ENCODE assay signal across 10 cellular contexts in genomic region chr14:76768671-76769500, GRCh38. TPM values are rescaled to one million over a fixed set of nuclear protein-coding genes. Genes with fewer than 3 reads are reported as not detected.
DNase-seq lines count a peak whose midpoint lies in the region; ATAC-seq and TF ChIP-seq lines count a peak whose summit lies in the region.
"Had no signal": no experiment of that assay in that cellular context is flagged by ENCODE, and none has a peak within 500 bp of the region (broad histone marks: within the 10 kb centered on the region; RNA-seq: fewer than 3 reads in every experiment).

No MANE protein-coding gene starts in this region.

- no peaks in the 10 kb centered on the region for H3K27me3 Mint-ChIP-seq in brain

- peaks cover 47% of the 10 kb centered on the region for H3K4me1 ChIP-seq in mesodermal cell (ENCODE audit: control insufficient read depth, insufficient read depth, low read length, poor library complexity, severe bottlenecking)
- H3K4me1 ChIP-seq in uterus = peaks cover 5 to 19% of the 10 kb centered on the region in 2 donors

- peaks cover 26% of the 10 kb centered on the region for H3K36me3 Mint-ChIP-seq in brain

- H3K27ac Mint-ChIP-seq in brain = peak overlapping the region in 4 of 5 experiments; percentile 78 to 88 (median 82)

- H3K27ac ChIP-seq in mesodermal cell (ENCODE audit: low read depth, low read length, severe bottlenecking) = peak overlapping the region; percentile 55
- peak overlapping the region; percentile 52 to 56 for H3K27ac ChIP-seq in uterus

- intact Hi-C loops in cardiac septum (cut with DNase I) = loop anchor here (5.0 kb wide), 1 partner anchor 52 kb away; no protein-coding TSS in a partner anchor
- intact Hi-C loops in Right ventricle myocardium superior (cut with DNase I) = no loop called here
- intact Hi-C loops in uterus (cut with DNase I; ENCODE audit: low total_unique reads) = no loop called here

- DNase-seq in cardiac septum (ENCODE audit: low spot score) = peak; percentile 69
- DNase-seq in Right ventricle myocardium superior = no peak
- DNase-seq in uterus = no peak
- no peak for DNase-seq in superior temporal gyrus (ENCODE audit: extremely low spot score)
- no peak for DNase-seq in stimulated activated CD4-positive, alpha-beta T cell treated with anti-CD3 and anti-CD28 coated beads, Interleukin-4, amount 100 ng/mL, for 1 hour
- no peak for DNase-seq in middle frontal gyrus (ENCODE audit: extremely low spot score, low spot score)
- DNase-seq: foreskin melanocyte had no signal

- no peak for TF ChIP-seq CTCF in brain (conservative IDR thresholded peaks at IDR 0.05)
- TF ChIP-seq CTCF in uterus (IDR thresholded peaks at IDR 0.05) = no peak

- no peaks in the 10 kb centered on the region for H3K9me3 Mint-ChIP-seq in brain

- peaks cover 73% of the 10 kb centered on the region for H3K4me1 Mint-ChIP-seq in brain

- H3K4me3 Mint-ChIP-seq in brain = no peak overlapping the region

- H3K27me3 ChIP-seq in uterus = no peaks in the 10 kb centered on the region
- H3K27me3 ChIP-seq: pancreas had no signal

- H3K9me3 ChIP-seq in mesodermal cell (ENCODE audit: control insufficient read depth, low read length) = no peaks in the 10 kb centered on the region
- H3K9me3 ChIP-seq in uterus = no peaks in the 10 kb centered on the region
- H3K9me3 ChIP-seq: pancreas had no signal

- H3K4me3 ChIP-seq in mesodermal cell (ENCODE audit: extremely low read depth, insufficient read depth, low read length, poor library complexity, severe bottlenecking) (no peak overlapping the region), uterus (no peak overlapping the region)
- H3K4me3 ChIP-seq: pancreas had no signal

- ATAC-seq in Right ventricle myocardium superior (ENCODE audit: poor library complexity) = no peak

- H3K36me3 ChIP-seq in mesodermal cell (ENCODE audit: control insufficient read depth, insufficient read depth, low read length) = peaks cover 32% of the 10 kb centered on the region
- H3K36me3 ChIP-seq in uterus = no peaks in the 10 kb centered on the region
- H3K36me3 ChIP-seq: pancreas had no signal

- 80 to 96% methylated on average over 6 to 8 of the region's 11 CpGs for WGBS in mesodermal cell (ENCODE audit: insufficient coverage in 2 of 2), 2 experiments

- TF ChIP-seq POLR2A in uterus (IDR thresholded peaks at IDR 0.05) = no peak

RNA-seq across cellular contexts. Expression of gene VASH1, which starts 7.6 kb away (rescaled TPM):
- total RNA-seq in cardiac septum (16.4 TPM), Right ventricle myocardium superior (14.3 TPM), uterus (10 to 100 TPM in 3 of 4 donors, 1 to 10 TPM in 1; 3.6 to 23.4 (median 16.4) TPM)
- polyA plus RNA-seq in brain (ENCODE audit: insufficient read depth, low read depth, low replicate concordance) = 42.7 TPM
- polyA plus RNA-seq in mesodermal cell (2013, experiment 1 of 2) = 78.6 TPM
- polyA plus RNA-seq in mesodermal cell (2013, experiment 2 of 2) = 59.3 TPM

RNA-seq across cellular contexts. Expression of gene ANGEL1, which starts 43.8 kb away (rescaled TPM):
- total RNA-seq in cardiac septum (12.4 TPM), Right ventricle myocardium superior (8.7 TPM), uterus (10 to 100 TPM in 2 of 4 donors, 1 to 10 TPM in 2; 4.1 to 24.4 (median 10.5) TPM)
- 19.3 TPM for polyA plus RNA-seq in brain (ENCODE audit: insufficient read depth, low read depth, low replicate concordance)
- 20.1 TPM for polyA plus RNA-seq in mesodermal cell (2013, experiment 1 of 2)
- 15.6 TPM for polyA plus RNA-seq in mesodermal cell (2013, experiment 2 of 2)

RNA-seq across cellular contexts. Expression of gene LRRC74A, which starts 57.3 kb away (rescaled TPM):
- total RNA-seq in cardiac septum = not detected
- not detected for total RNA-seq in Right ventricle myocardium superior
- not detected for polyA plus RNA-seq in brain (ENCODE audit: insufficient read depth, low read depth, low replicate concordance)
- not detected for polyA plus RNA-seq in mesodermal cell (2013, experiment 1 of 2)
- polyA plus RNA-seq in mesodermal cell (2013, experiment 2 of 2) = not detected
- not detected for total RNA-seq in uterus
- total RNA-seq: pancreas had no signal
